9 cellular contexts compared by ENCODE assay signal in the genomic region with DNA sequence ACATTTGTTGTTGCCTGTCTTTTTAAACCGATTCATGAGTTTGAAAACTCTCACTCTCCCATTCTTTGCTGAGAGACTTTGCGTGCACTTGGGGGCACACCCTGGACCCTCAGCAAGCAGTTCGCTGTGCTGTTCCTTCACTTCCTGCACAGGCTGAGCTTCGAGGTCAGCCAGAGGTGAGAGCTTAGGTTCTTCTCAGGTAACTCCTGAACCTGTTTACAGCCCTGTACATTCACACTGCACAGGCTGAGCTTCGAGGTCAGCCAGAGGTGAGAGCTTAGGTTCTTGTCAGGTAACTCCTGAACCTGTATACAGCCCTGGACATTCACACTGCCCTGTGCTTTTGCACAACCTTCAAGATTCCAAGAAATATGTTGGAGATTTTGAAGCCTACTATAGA. TPM values are rescaled to one million over a fixed set of nuclear protein-coding genes. Genes with fewer than 3 reads are reported as not detected.
DNase-seq lines count a peak whose midpoint lies in the region; ATAC-seq, FAIRE-seq and TF ChIP-seq lines count a peak whose summit lies in the region.
"Had no signal": no experiment of that assay in that cellular context is flagged by ENCODE, and none has a peak within 500 bp of the region (broad histone marks: within the 10 kb centered on the region; RNA-seq: fewer than 3 reads in every experiment).

No MANE protein-coding gene starts in this region.

- H3K9ac ChIP-seq in HCT116 (ENCODE audit: low read length) = no peak overlapping the region

- peaks cover 67% of the 10 kb centered on the region for H3K4me1 Mint-ChIP-seq in activated CD8-positive, alpha-beta T cell treated with anti-CD3 and anti-CD28 coated beads for 36 hours (ENCODE audit: low read depth)

- POLR2A ChIA-PET in HCT116 (lab: Charles Lee) = no interaction called here
- POLR2A ChIA-PET in activated CD8-positive, alpha-beta T cell treated with anti-CD3 and anti-CD28 coated beads for 36 hours (lab: Charles Lee) = interaction anchor here (0.8 to 5.5 kb wide), 15 partner anchors 9 to 121 kb away, joined by 3 to 56 read pairs (median 12); partner anchors contain the start of genes CD69 and CLEC2D

- H3K27ac ChIP-seq in HCT116 (ENCODE audit: low read depth, low read length) (no peak overlapping the region), lower lobe of right lung (no peak overlapping the region)

- no peak overlapping the region for H2AFZ ChIP-seq in HCT116 (ENCODE audit: low read depth, low read length, poor library complexity, severe bottlenecking)

- H3K9me2 ChIP-seq in HCT116 (ENCODE audit: insufficient read depth) = no peaks in the 10 kb centered on the region

- H3K27ac Mint-ChIP-seq in activated CD8-positive, alpha-beta T cell treated with anti-CD3 and anti-CD28 coated beads for 36 hours = peak overlapping the region; percentile 90

- H3K4me1 ChIP-seq in HCT116 (ENCODE audit: control insufficient read depth in 1 of 2, insufficient read depth in 2 of 2, low read length in 2 of 2) = peaks cover 0 to 5% of the 10 kb centered on the region in 2 experiments; a peak in 1 of 4 replicates
- peaks cover 17% of the 10 kb centered on the region for H3K4me1 ChIP-seq in lower lobe of right lung

- H3K36me3 Mint-ChIP-seq in activated CD8-positive, alpha-beta T cell treated with anti-CD3 and anti-CD28 coated beads for 36 hours (ENCODE audit: low read depth) = peaks cover 16% of the 10 kb centered on the region

- H3K9me3 ChIP-seq in HCT116 (ENCODE audit: control insufficient read depth in 1 of 2, insufficient read depth in 1 of 2, low read depth in 1 of 2, low read length in 2 of 2) = no peaks in the 10 kb centered on the region
- no peaks in the 10 kb centered on the region for H3K9me3 ChIP-seq in lower lobe of right lung

- DNase-seq in GM12864 (ENCODE audit: low read depth) (no peak), HCT116 (ENCODE audit: low read depth, low spot score) (no peak), lower lobe of right lung (no peak), OCI-M1 (lab: John Stamatoyannopoulos, UW) (no peak), urothelium cell line (ENCODE audit: low spot score) (no peak), HTR-8/SVneo (ENCODE audit: insufficient read length, low spot score) (no peak)
- peak; percentile 56 for DNase-seq in activated CD8-positive, alpha-beta T cell treated with anti-CD3 and anti-CD28 coated beads for 36 hours

- no peak for TF ChIP-seq RAD21 in HCT116 (IDR thresholded peaks at IDR 0.05; ENCODE audit: low read depth)

- no peaks in the 10 kb centered on the region for H3K79me2 ChIP-seq in HCT116 (ENCODE audit: insufficient read depth, low read length)

- no TSS peak for BruUV-seq in HCT116 (replicated peaks; lab: Mats Ljungman, UMichigan)

- RAD21 ChIA-PET in HCT116 (lab: Charles Lee; ENCODE audit: low non-redundant PET in 1 of 2, low total read pairs in 2 of 2, uncharacterized antibody in 2 of 2, unreplicated experiment in 2 of 2) = no interaction called here

- TF ChIP-seq POLR2A in HCT116 (IDR thresholded peaks at IDR 0.05; ENCODE audit: borderline replicate concordance, extremely low read depth, insufficient read depth, insufficient read length) = no peak

- H3K36me3 ChIP-seq in HCT116 (ENCODE audit: control insufficient read depth in 1 of 2, insufficient read depth in 2 of 2, low read length in 2 of 2) (no peaks in the 10 kb centered on the region), lower lobe of right lung (no peaks in the 10 kb centered on the region)

- no peaks in the 10 kb centered on the region for H4K20me1 ChIP-seq in HCT116 (ENCODE audit: insufficient read depth)

- CTCF ChIA-PET in HCT116 (lab: Charles Lee) = interaction anchor here (0.7 to 4.1 kb wide), 23 partner anchors 8 to 411 kb away, joined by 3 to 22 read pairs (median 3); partner anchors contain the start of genes CD69 and CLECL1
- CTCF ChIA-PET in activated CD8-positive, alpha-beta T cell treated with anti-CD3 and anti-CD28 coated beads for 36 hours (lab: Charles Lee) = interaction anchor here (0.5 to 23.1 kb wide), 62 partner anchors 10 to 1579 kb away, joined by 3 to 791 read pairs (median 5); partner anchors contain the start of genes CD69, CLEC2B, CLEC2D and CLECL1

- H3K4me2 ChIP-seq in HCT116 (ENCODE audit: low read length) = peak overlapping the region; percentile 15; the same call in 1 of the 2 replicates

- H3K27me3 Mint-ChIP-seq in activated CD8-positive, alpha-beta T cell treated with anti-CD3 and anti-CD28 coated beads for 36 hours = no peaks in the 10 kb centered on the region

- peaks cover 11% of the 10 kb centered on the region for H3K9me3 Mint-ChIP-seq in activated CD8-positive, alpha-beta T cell treated with anti-CD3 and anti-CD28 coated beads for 36 hours

- peak; percentile 36 for ATAC-seq in HCT116
- peak; percentile 66 for ATAC-seq in activated CD8-positive, alpha-beta T cell treated with anti-CD3 and anti-CD28 coated beads for 36 hours
- peak; percentile 52 to 66 for ATAC-seq in lower lobe of right lung
- no peak for ATAC-seq in HG03097 (IDR thresholded peaks at IDR 0.05; ENCODE audit: low FRiP score, unreplicated experiment)

- peaks cover 17% of the 10 kb centered on the region for H3K27me3 ChIP-seq in HCT116 (ENCODE audit: insufficient read depth, low read length)
- no peaks in the 10 kb centered on the region for H3K27me3 ChIP-seq in lower lobe of right lung (ENCODE audit: low read depth)

- FAIRE-seq in urothelium cell line (lab: Jason Lieb, UNC) = no peak
- no peak for FAIRE-seq in HTR-8/SVneo (lab: Jason Lieb, UNC)

- peak overlapping the region; percentile 74 for H3K4me3 Mint-ChIP-seq in activated CD8-positive, alpha-beta T cell treated with anti-CD3 and anti-CD28 coated beads for 36 hours

- H3K4me3 ChIP-seq in GM12864 (ENCODE audit: low read depth, low read length) (peak overlapping the region; percentile 17; the same call in 1 of the 2 replicates), HCT116 (replicated peaks in 1 of 2; ENCODE audit: low read depth in 1 of 2, low read length in 2 of 2) (no peak overlapping the region), lower lobe of right lung (no peak overlapping the region)

- no peak for TF ChIP-seq CTCF in GM12864 (IDR thresholded peaks at IDR 0.05; ENCODE audit: low read depth, low read length, missing control alignments)
- no peak for TF ChIP-seq CTCF in HCT116 (IDR thresholded peaks at IDR 0.05 in 2 of 3, conservative IDR thresholded peaks at IDR 0.05 in 1 of 3; ENCODE audit: borderline replicate concordance in 1 of 3, insufficient read depth in 1 of 3, low read depth in 2 of 3, low read length in 2 of 3)
- no peak for TF ChIP-seq CTCF in activated CD8-positive, alpha-beta T cell treated with anti-CD3 and anti-CD28 coated beads for 36 hours (IDR thresholded peaks at IDR 0.05)
- TF ChIP-seq CTCF in lower lobe of right lung (IDR thresholded peaks at IDR 0.05) = no peak

- intact Hi-C loops in HCT116 (cut with micrococcal nuclease) (no loop called here), lower lobe of right lung (cut with DNase I) (no loop called here)
- intact Hi-C loops in activated CD8-positive, alpha-beta T cell treated with anti-CD3 and anti-CD28 coated beads for 36 hours (cut with micrococcal nuclease) = loop anchor here (5.0 to 10.0 kb wide), 3 partner anchors 70 to 392 kb away; partner anchors contain the start of gene CLEC7A

TF ChIP-seq in HCT116, 20 proteins besides CTCF, POLR2A, EP300 and RAD21 (continues in another document):
- no peak for TF ChIP-seq SP1 (IDR thresholded peaks at IDR 0.05; ENCODE audit: low read depth)
- no peak for TF ChIP-seq SRF (IDR thresholded peaks at IDR 0.05; ENCODE audit: low read depth)
- no peak for TF ChIP-seq SIN3A (IDR thresholded peaks at IDR 0.05; ENCODE audit: low read depth)
- no peak for TF ChIP-seq JUND (IDR thresholded peaks at IDR 0.05)
- no peak for TF ChIP-seq ZBTB33 (IDR thresholded peaks at IDR 0.05; ENCODE audit: extremely low read depth, insufficient replicate concordance, low read length)
- no peak for TF ChIP-seq FOSL1 (IDR thresholded peaks at IDR 0.05; ENCODE audit: low read depth)

RNA-seq across cellular contexts. Expression of gene CLECL1, which starts 9.8 kb away (rescaled TPM):
- total RNA-seq in HCT116 (2021; ENCODE audit: unreplicated experiment) = not detected
- not detected in 2 replicates for polyA plus RNA-seq in HCT116 (2012)
- total RNA-seq in activated CD8-positive, alpha-beta T cell treated with anti-CD3 and anti-CD28 coated beads for 36 hours = 1 to 10 TPM; 6.0 to 8.5 TPM
- total RNA-seq in lower lobe of right lung = 1.7 TPM
- total RNA-seq: kidney epithelial cell had no signal

RNA-seq across cellular contexts. Expression of gene CD69, which starts 18.0 kb away (rescaled TPM):
- total RNA-seq in HCT116 (2021; ENCODE audit: unreplicated experiment) (not detected), lower lobe of right lung (11.4 TPM)
- not detected in 2 replicates for polyA plus RNA-seq in HCT116 (2012)
- total RNA-seq in activated CD8-positive, alpha-beta T cell treated with anti-CD3 and anti-CD28 coated beads for 36 hours = 100 to 1,000 TPM; 166 to 174 TPM

Comparison
In these comparisons a context has a peak if more than half of its experiments do, and no peak if none do; other contexts are left out.
1. RNA of gene CD69, which starts 18.0 kb away (total RNA-seq): 166 to 174 TPM in activated CD8-positive, alpha-beta T cell treated with anti-CD3 and anti-CD28 coated beads for 36 hours; 11.4 TPM in lower lobe of right lung (single experiment) and not detected in HCT116 (single experiment); every median in the first group is over 10 times any median in the second.